16 cellular contexts compared by ENCODE assay signal in genomic region chr4:170687751-170688150, GRCh38.
DNase-seq lines count a peak whose midpoint lies in the region; ATAC-seq and TF ChIP-seq lines count a peak whose summit lies in the region.
"Had no signal": no experiment of that assay in that cellular context is flagged by ENCODE, and none has a peak within 500 bp of the region (broad histone marks: within the 10 kb centered on the region; RNA-seq: fewer than 3 reads in every experiment).

No MANE protein-coding gene starts in this region.

- H3K79me2 ChIP-seq in PC-3 (ENCODE audit: low read length): no peaks in the 10 kb centered on the region

- no peaks in the 10 kb centered on the region for H4K20me1 ChIP-seq in PC-3 (ENCODE audit: low read length)

- H3K4me1 ChIP-seq in PC-3 (ENCODE audit: insufficient read depth, low read length): no peaks in the 10 kb centered on the region
- peaks cover 6% of the 10 kb centered on the region for H3K4me1 ChIP-seq in endodermal cell (ENCODE audit: control insufficient read depth, insufficient read depth, low read length)
- H3K4me1 ChIP-seq: A549, Caco-2 had no signal

- no peaks in the 10 kb centered on the region for H3K27me3 Mint-ChIP-seq in endodermal cell (ENCODE audit: insufficient read depth)
- H3K27me3 Mint-ChIP-seq: CD4-positive, alpha-beta T cell had no signal

- peak; percentile 0 for DNase-seq in DMS 273 (lab: John Stamatoyannopoulos, UW; ENCODE audit: unreplicated experiment)
- DNase-seq in DMS 273 treated with DMSO at 0.1 percent for 48 hours (lab: John Stamatoyannopoulos, UW): no peak
- DNase-seq in PC-3: no peak
- DNase-seq in endodermal cell: peak; percentile 68
- DNase-seq in left lobe of liver (ENCODE audit: low spot score): no peak
- no peak for DNase-seq in stimulated activated effector memory CD8-positive, alpha-beta T cell treated with anti-CD3 and anti-CD28 coated beads, Interleukin-12 subunit alpha, Interleukin-12 subunit beta, amount 100 ng/mL, for 72 hours (ENCODE audit: low spot score in 2 of 2)
- DNase-seq: AML-193; Caco-2; CD4-positive, alpha-beta T cell; DMS79 treated with DMSO at 0.1 percent for 48 hours; HCEC 1CT had no signal

- POLR2A ChIA-PET in PC-3 (lab: Charles Lee; ENCODE audit: unreplicated experiment): no interaction called here

- intact Hi-C loops in PC-3 (cut with micrococcal nuclease): no loop called here

- no peaks in the 10 kb centered on the region for H3F3A ChIP-seq in PC-3 (ENCODE audit: low read length, unreplicated experiment)

- H3K9me2 ChIP-seq in PC-3 (replicated peaks; ENCODE audit: low read length): no peaks in the 10 kb centered on the region

- H3K9ac ChIP-seq in PC-3 (ENCODE audit: low read length): no peak overlapping the region
- no peak overlapping the region for H3K9ac ChIP-seq in endodermal cell (ENCODE audit: extremely low read depth, low read length, poor library complexity, severe bottlenecking)

- H3K9me3 Mint-ChIP-seq in endodermal cell: peaks cover 22% of the 10 kb centered on the region
- H3K9me3 Mint-ChIP-seq in stimulated activated effector memory CD8-positive, alpha-beta T cell treated with anti-CD3 and anti-CD28 coated beads, Interleukin-12 subunit alpha, Interleukin-12 subunit beta, amount 100 ng/mL, for 72 hours: peaks cover 4% of the 10 kb centered on the region
- H3K9me3 Mint-ChIP-seq: CD4-positive, alpha-beta T cell had no signal

- H3K9me3 ChIP-seq in PC-3 (ENCODE audit: low read length) (no peaks in the 10 kb centered on the region), endodermal cell (ENCODE audit: control insufficient read depth, low read length) (peaks cover 58% of the 10 kb centered on the region)
- H3K9me3 ChIP-seq: A549, Caco-2 had no signal

- H2AFZ ChIP-seq in PC-3 (ENCODE audit: low read length): no peak overlapping the region

- ATAC-seq in PC-3 (no peak), left lobe of liver (no peak), GM21447 (IDR thresholded peaks at IDR 0.05; ENCODE audit: unreplicated experiment) (no peak)
- ATAC-seq in stimulated activated effector memory CD8-positive, alpha-beta T cell treated with anti-CD3 and anti-CD28 coated beads, Interleukin-12 subunit alpha, Interleukin-12 subunit beta, amount 100 ng/mL, for 72 hours: no peak
- ATAC-seq: A549, GM12878 had no signal

- H3K27ac Mint-ChIP-seq in endodermal cell: no peak overlapping the region
- H3K27ac Mint-ChIP-seq in stimulated activated effector memory CD8-positive, alpha-beta T cell treated with anti-CD3 and anti-CD28 coated beads, Interleukin-12 subunit alpha, Interleukin-12 subunit beta, amount 100 ng/mL, for 72 hours: no peak overlapping the region
- H3K27ac Mint-ChIP-seq: CD4-positive, alpha-beta T cell had no signal

- CTCF ChIA-PET in PC-3 (lab: Charles Lee): no interaction called here

- 79 to 93% methylated on average over 3 to 6 of the region's 6 CpGs for WGBS in endodermal cell (ENCODE audit: insufficient coverage in 1 of 2, insufficient read length in 1 of 2), 2 experiments

- BruUV-seq in PC-3 (replicated peaks; lab: Mats Ljungman, UMichigan): no TSS peak

- no peak overlapping the region for H3K4me3 Mint-ChIP-seq in endodermal cell
- H3K4me3 Mint-ChIP-seq in stimulated activated effector memory CD8-positive, alpha-beta T cell treated with anti-CD3 and anti-CD28 coated beads, Interleukin-12 subunit alpha, Interleukin-12 subunit beta, amount 100 ng/mL, for 72 hours: no peak overlapping the region
- H3K4me3 Mint-ChIP-seq: CD4-positive, alpha-beta T cell had no signal

- TF ChIP-seq CTCF in PC-3 (conservative IDR thresholded peaks at IDR 0.05; ENCODE audit: low read depth, low read length): 0 out of 2 replicates have a peak, but pooled peaks have one; percentile 14
- peak; percentile 16 for TF ChIP-seq CTCF in endodermal cell (conservative IDR thresholded peaks at IDR 0.05)

- no peaks in the 10 kb centered on the region for H3K27me3 ChIP-seq in PC-3 (ENCODE audit: low read length)
- no peaks in the 10 kb centered on the region for H3K27me3 ChIP-seq in endodermal cell (ENCODE audit: control insufficient read depth, insufficient read depth, low read length, poor library complexity, severe bottlenecking)

- peaks cover 24% of the 10 kb centered on the region for H3K4me1 Mint-ChIP-seq in endodermal cell
- no peaks in the 10 kb centered on the region for H3K4me1 Mint-ChIP-seq in stimulated activated effector memory CD8-positive, alpha-beta T cell treated with anti-CD3 and anti-CD28 coated beads, Interleukin-12 subunit alpha, Interleukin-12 subunit beta, amount 100 ng/mL, for 72 hours

- H3K27ac ChIP-seq in PC-3 (ENCODE audit: low read length): no peak overlapping the region
- H3K27ac ChIP-seq in endodermal cell (ENCODE audit: low read depth, low read length): no peak overlapping the region
- H3K27ac ChIP-seq: 22Rv1, A549, C4-2B had no signal

- no peak overlapping the region for H3K4me2 ChIP-seq in PC-3 (ENCODE audit: low read length)
- H3K4me2 ChIP-seq: A549 had no signal

- peaks cover 9% of the 10 kb centered on the region for H3K36me3 Mint-ChIP-seq in endodermal cell (ENCODE audit: low read depth)
- H3K36me3 Mint-ChIP-seq in stimulated activated effector memory CD8-positive, alpha-beta T cell treated with anti-CD3 and anti-CD28 coated beads, Interleukin-12 subunit alpha, Interleukin-12 subunit beta, amount 100 ng/mL, for 72 hours: no peaks in the 10 kb centered on the region

- no peak overlapping the region for H3K4me3 ChIP-seq in PC-3 (ENCODE audit: low read length)
- no peak overlapping the region for H3K4me3 ChIP-seq in endodermal cell (ENCODE audit: low read length)
- H3K4me3 ChIP-seq: A549, GM12878 had no signal

- no peaks in the 10 kb centered on the region for H3K36me3 ChIP-seq in PC-3 (ENCODE audit: low read depth, low read length)
- H3K36me3 ChIP-seq in endodermal cell (ENCODE audit: control insufficient read depth, insufficient read depth, low read length): no peaks in the 10 kb centered on the region

Comparison
In these comparisons a context has a peak if more than half of its experiments do, and no peak if none do; other contexts are left out.
1. DNase-seq: peak in DMS 273 (single experiment) and endodermal cell (single experiment); none in DMS 273 treated with DMSO at 0.1 percent for 48 hours (single experiment), PC-3 (single experiment), left lobe of liver (single experiment) and stimulated activated effector memory CD8-positive, alpha-beta T cell treated with anti-CD3 and anti-CD28 coated beads, Interleukin-12 subunit alpha, Interleukin-12 subunit beta, amount 100 ng/mL, for 72 hours (0 of 2).